In the genomic region with DNA sequence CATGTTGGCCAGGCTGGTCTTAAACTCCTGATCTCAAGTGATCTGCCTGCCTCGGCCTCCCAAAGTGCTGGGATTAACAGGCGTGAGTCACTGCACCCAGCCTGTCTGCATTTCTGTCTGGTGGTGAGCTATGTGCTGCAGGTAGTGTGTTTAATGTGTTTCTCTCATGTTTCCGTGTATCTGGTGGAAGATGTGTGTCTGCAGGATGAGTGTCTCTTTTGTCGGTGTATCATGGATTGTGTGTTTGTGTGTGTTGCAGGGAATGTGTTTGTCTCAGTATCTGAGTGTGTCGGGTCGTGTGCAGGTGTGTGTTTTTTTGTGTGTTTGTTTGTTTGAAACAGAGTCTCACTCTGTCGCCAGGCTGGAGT, we compare ENCODE assay signal across 13 cellular contexts.
"Had no signal": no experiment of that assay in that cellular context is flagged by ENCODE, and none has a peak within 500 bp of the region (broad histone marks: within the 10 kb centered on the region; RNA-seq: fewer than 3 reads in every experiment).

No MANE protein-coding gene starts in this region.

- H3K27ac Mint-ChIP-seq: activated CD4-positive, alpha-beta T cell treated with anti-CD3 and anti-CD28 coated beads for 36 hours; activated naive CD8-positive, alpha-beta T cell; nephron; type B pancreatic cell had no signal

- H3K9me3 ChIP-seq: colonic mucosa had no signal

- H3K4me3 ChIP-seq: colonic mucosa had no signal

- DNase-seq: activated CD4-positive, alpha-beta T cell treated with anti-CD3 and anti-CD28 coated beads for 36 hours; activated CD4-positive, alpha-beta T cell treated with anti-CD3 and anti-CD28 coated beads, Interleukin-2, amount 50 U/mL, for 48 hours; amniotic stem cell; colonic mucosa; left cardiac atrium; stimulated activated CD4-positive, alpha-beta T cell treated with anti-CD3 and anti-CD28 coated beads, Interleukin-12 subunit alpha, Interleukin-12 subunit beta, amount 100 ng/mL, for 4 hours; stimulated activated CD4-positive, alpha-beta T cell treated with anti-CD3 and anti-CD28 coated beads, Interleukin-1b, Interleukin-23, amount 100 ng/mL, for 48 hours; stimulated activated naive CD8-positive, alpha-beta T cell treated with anti-CD3 and anti-CD28 coated beads, Interleukin-15, Interleukin-2, amounts not matched to agents 100 U/mL and 50 U/mL, for 24 hours; substantia nigra; WERI-Rb-1 had no signal

- H3K4me1 Mint-ChIP-seq: activated CD4-positive, alpha-beta T cell treated with anti-CD3 and anti-CD28 coated beads for 36 hours had no signal

- H3K27me3 Mint-ChIP-seq: type B pancreatic cell had no signal

- H3K9me3 Mint-ChIP-seq: nephron, type B pancreatic cell had no signal

- H3K27ac ChIP-seq: colonic mucosa, WERI-Rb-1 had no signal

- H3K4me3 Mint-ChIP-seq: activated CD4-positive, alpha-beta T cell treated with anti-CD3 and anti-CD28 coated beads for 36 hours; activated naive CD8-positive, alpha-beta T cell; nephron; type B pancreatic cell had no signal

- H3K36me3 Mint-ChIP-seq: activated naive CD8-positive, alpha-beta T cell; type B pancreatic cell had no signal

- H3K36me3 ChIP-seq: colonic mucosa had no signal
